28 cellular contexts compared by ENCODE assay signal in the genomic region with DNA sequence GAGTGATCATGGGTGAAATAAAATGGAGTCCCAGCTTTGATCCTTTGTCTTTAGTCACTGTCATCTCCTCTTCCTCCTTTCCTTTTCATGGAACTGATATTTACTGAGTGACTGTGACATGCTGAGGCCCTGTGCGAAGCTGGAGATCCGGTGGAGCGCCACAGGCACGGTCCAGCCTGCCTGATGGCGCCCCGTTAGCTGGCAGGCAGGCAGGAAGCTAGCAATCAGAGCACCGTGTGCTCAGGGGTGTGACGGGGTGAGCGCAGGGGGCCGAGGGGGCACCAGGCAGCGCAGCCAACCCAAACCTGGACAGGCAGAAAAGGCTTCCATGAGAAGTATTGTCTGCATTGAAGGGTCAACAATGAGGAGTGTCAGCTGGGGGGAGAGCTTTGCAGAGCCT.
"Had no signal": no experiment of that assay in that cellular context is flagged by ENCODE, and none has a peak within 500 bp of the region (broad histone marks: within the 10 kb centered on the region; RNA-seq: fewer than 3 reads in every experiment).

No MANE protein-coding gene starts in this region.

- H3K36me3 ChIP-seq: lower lobe of right lung, neutrophil, suprapubic skin, transverse colon, upper lobe of right lung, uterus had no signal

- H3K4me3 ChIP-seq: coronary artery, lower lobe of right lung, smooth muscle cell, suprapubic skin, transverse colon, upper lobe of right lung, uterus had no signal

- H3K27ac ChIP-seq: coronary artery, lower lobe of right lung, neutrophil, parathyroid adenoma, suprapubic skin, transverse colon, upper lobe of right lung, uterus had no signal

- DNase-seq: dermis blood vessel endothelial cell; effector memory CD4-positive, alpha-beta T cell; hypothalamus; immature natural killer cell; islet precursor cell; kidney glomerular epithelial cell; left colon; left ventricle myocardium superior; lower lobe of right lung; natural killer cell; stimulated activated CD4-positive, alpha-beta T cell treated with anti-CD3 and anti-CD28 coated beads, Interleukin-12 subunit alpha, Interleukin-12 subunit beta, amount 100 ng/mL, for 4 hours; stimulated activated CD4-positive, alpha-beta T cell treated with anti-CD3 and anti-CD28 coated beads, Interleukin-1b, Interleukin-23, amount 100 ng/mL, for 48 hours; stimulated activated CD4-positive, alpha-beta T cell treated with anti-CD3 and anti-CD28 coated beads, Interleukin-4, amount 100 ng/mL, for 1 hour; stimulated activated CD8-positive, alpha-beta memory T cell treated with anti-CD3 and anti-CD28 coated beads, Interleukin-4, amount 100 ng/mL, for 48 hours; stimulated activated naive CD4-positive, alpha-beta T cell; stimulated activated naive CD8-positive, alpha-beta T cell treated with anti-CD3 and anti-CD28 coated beads, Interleukin-15, amount 100 ng/mL, for 72 hours; transverse colon; upper lobe of right lung; uterus had no signal

- FAIRE-seq: endometrium, frontal cortex had no signal

- H3K4me3 Mint-ChIP-seq: immature natural killer cell; natural killer cell; stimulated activated naive CD8-positive, alpha-beta T cell treated with anti-CD3 and anti-CD28 coated beads, Interleukin-15, amount 100 ng/mL, for 72 hours had no signal

- H3K9ac ChIP-seq: parathyroid adenoma had no signal

- ATAC-seq: left colon; left ventricle myocardium superior; lower lobe of right lung; natural killer cell; sciatic nerve; stimulated activated naive CD8-positive, alpha-beta T cell treated with anti-CD3 and anti-CD28 coated beads, Interleukin-15, amount 100 ng/mL, for 72 hours; upper lobe of right lung had no signal

- H3K79me2 ChIP-seq: parathyroid adenoma had no signal

- H3K4me1 Mint-ChIP-seq: immature natural killer cell; natural killer cell; stimulated activated naive CD8-positive, alpha-beta T cell treated with anti-CD3 and anti-CD28 coated beads, Interleukin-15, amount 100 ng/mL, for 72 hours had no signal

- H3K36me3 Mint-ChIP-seq: immature natural killer cell, natural killer cell had no signal

- H3K27ac Mint-ChIP-seq: immature natural killer cell; natural killer cell; progenitor cell of endocrine pancreas; stimulated activated naive CD8-positive, alpha-beta T cell treated with anti-CD3 and anti-CD28 coated beads, Interleukin-15, amount 100 ng/mL, for 72 hours had no signal

- H3K9me3 ChIP-seq: lower lobe of right lung, neutrophil, suprapubic skin, transverse colon, upper lobe of right lung, uterus had no signal

- H2AFZ ChIP-seq: parathyroid adenoma had no signal

- H3K4me2 ChIP-seq: smooth muscle cell had no signal

- H3K9me3 Mint-ChIP-seq: immature natural killer cell, natural killer cell had no signal

- H3K4me1 ChIP-seq: parathyroid adenoma, uterus had no signal

- H3K27me3 ChIP-seq: neutrophil, suprapubic skin, transverse colon, upper lobe of right lung, uterus had no signal
